9 cellular contexts compared by ENCODE assay signal in genomic region chr13:114161644-114162532, GRCh38. TPM values are rescaled to one million over a fixed set of nuclear protein-coding genes. Genes with fewer than 3 reads are reported as not detected.
DNase-seq lines count a peak whose midpoint lies in the region; ATAC-seq and TF ChIP-seq lines count a peak whose summit lies in the region.
"Had no signal": no experiment of that assay in that cellular context is flagged by ENCODE, and none has a peak within 500 bp of the region (broad histone marks: within the 10 kb centered on the region; RNA-seq: fewer than 3 reads in every experiment).

No MANE protein-coding gene starts in this region.

- no peaks in the 10 kb centered on the region for H3K79me2 ChIP-seq in mammary epithelial cell (ENCODE audit: insufficient read depth, low read length)

- peak overlapping the region; percentile 2 for H2AFZ ChIP-seq in mammary epithelial cell (ENCODE audit: low read depth, low read length)

- H3K4me1 Mint-ChIP-seq in endothelial cell (ENCODE audit: unreplicated experiment): no peaks in the 10 kb centered on the region

- WGBS in mammary epithelial cell (ENCODE audit: low coverage, missing lambda C conversion rate): 39% methylated on average over 20 of the region's 32 CpGs

- no peaks in the 10 kb centered on the region for H4K20me1 ChIP-seq in mammary epithelial cell (ENCODE audit: insufficient read depth, low read length)

- H3K4me3 ChIP-seq in mammary epithelial cell (replicated peaks in 1 of 3; ENCODE audit: insufficient read depth in 1 of 3, low read depth in 2 of 3, low read length in 3 of 3): no peak overlapping the region
- peak overlapping the region; percentile 36 to 68 for H3K4me3 ChIP-seq in mucosa of rectum (ENCODE audit: low read length in 2 of 2)

- no peak overlapping the region for H3K4me3 Mint-ChIP-seq in endothelial cell (ENCODE audit: unreplicated experiment)

- H3K9ac ChIP-seq in mammary epithelial cell (ENCODE audit: insufficient read depth, low read length): no peak overlapping the region
- peak overlapping the region; percentile 26 to 28 for H3K9ac ChIP-seq in mucosa of rectum (ENCODE audit: low read depth in 1 of 2, low read length in 2 of 2)

- no peak overlapping the region for H3K27ac Mint-ChIP-seq in endothelial cell (ENCODE audit: unreplicated experiment)

- POLR2A ChIA-PET in HEK293T (lab: Yijun Ruan, JAX): no interaction called here

- no peaks in the 10 kb centered on the region for H3K4me1 ChIP-seq in mammary epithelial cell (ENCODE audit: insufficient read depth, low read length)
- peaks cover 16 to 19% of the 10 kb centered on the region in 2 donors for H3K4me1 ChIP-seq in mucosa of rectum (ENCODE audit: control insufficient read depth in 2 of 2, insufficient read depth in 2 of 2, low read length in 2 of 2)

- H3K4me2 ChIP-seq in mammary epithelial cell (ENCODE audit: insufficient read depth, low read depth, low read length): peak overlapping the region; percentile 35

- DNase-seq in DMS153 (lab: John Stamatoyannopoulos, UW) (peak; percentile 40), NCI-H69 (lab: John Stamatoyannopoulos, UW) (peak; percentile 62), mammary epithelial cell (no peak), endothelial cell (ENCODE audit: low spot score) (no peak), DMS114 treated with DMSO at 0.1 percent for 48 hours (lab: John Stamatoyannopoulos, UW; ENCODE audit: unreplicated experiment) (no peak), HEK293T (ENCODE audit: extremely low spot score) (no peak)

- intact Hi-C loops in mammary epithelial cell (cut with micrococcal nuclease): no loop called here

- in situ Hi-C loops in mammary epithelial cell (cut with MboI; ENCODE audit: low sequenced_read_pairs in 2 of 2): no loop called here

- no peaks in the 10 kb centered on the region for H3K36me3 Mint-ChIP-seq in endothelial cell (ENCODE audit: low read depth, unreplicated experiment)

- H3K27ac ChIP-seq in mammary epithelial cell (ENCODE audit: insufficient read depth, low read depth, low read length) (no peak overlapping the region), mucosa of rectum (ENCODE audit: low read depth in 2 of 2, low read length in 2 of 2) (peak overlapping the region in 1 of 2 donors; percentile 53)

- no peak for TF ChIP-seq CTCF in mammary epithelial cell (conservative IDR thresholded peaks at IDR 0.05 in 1 of 2, IDR thresholded peaks at IDR 0.05 in 1 of 2; ENCODE audit: extremely low read depth in 1 of 2, insufficient read depth in 1 of 2, low read depth in 1 of 2, low read length in 2 of 2)
- TF ChIP-seq CTCF in endothelial cell (IDR thresholded peaks at IDR 0.05; ENCODE audit: unreplicated experiment): no peak

- H3K27me3 ChIP-seq in mammary epithelial cell (ENCODE audit: insufficient read depth, low read length) (peaks cover 11% of the 10 kb centered on the region), mucosa of rectum (ENCODE audit: control insufficient read depth in 2 of 2, insufficient read depth in 2 of 2, low read length in 2 of 2) (no peaks in the 10 kb centered on the region)

- H3K36me3 ChIP-seq in mammary epithelial cell (ENCODE audit: insufficient read depth, low read length): no peaks in the 10 kb centered on the region
- no peaks in the 10 kb centered on the region for H3K36me3 ChIP-seq in mucosa of rectum (ENCODE audit: control insufficient read depth in 2 of 2, insufficient read depth in 2 of 2, low read length in 2 of 2)

- H3K9me3 ChIP-seq in mammary epithelial cell (replicated peaks; ENCODE audit: insufficient read depth, low read length) (no peaks in the 10 kb centered on the region), mucosa of rectum (ENCODE audit: control insufficient read depth in 2 of 2, low read length in 2 of 2) (no peaks in the 10 kb centered on the region)

- dilution Hi-C loops in mammary epithelial cell (cut with HindIII; ENCODE audit: low sequenced_read_pairs): no loop called here

- CTCF ChIA-PET in mammary epithelial cell (lab: Charles Lee; ENCODE audit: low non-redundant PET): no interaction called here
- CTCF ChIA-PET in HEK293T (lab: Yijun Ruan, JAX): interaction anchor here (0.7 kb wide), 1 partner anchor 44 kb away, joined by 3 read pairs; no protein-coding TSS in a partner anchor

- BruUV-seq in mammary epithelial cell (replicated peaks; lab: Mats Ljungman, UMichigan): no TSS peak

- ATAC-seq in GM18858 (IDR thresholded peaks at IDR 0.05; ENCODE audit: unreplicated experiment): no peak

- H3K27me3 Mint-ChIP-seq in endothelial cell (ENCODE audit: unreplicated experiment): peaks cover 10% of the 10 kb centered on the region

- H3K9me3 Mint-ChIP-seq in endothelial cell (ENCODE audit: unreplicated experiment): no peaks in the 10 kb centered on the region

TF ChIP-seq in HEK293T, 16 proteins besides CTCF, POLR2A, EP300 and RAD21:
- no peak for TF ChIP-seq FOXK2 (IDR thresholded peaks at IDR 0.05)
- TF ChIP-seq, protein P1, sequence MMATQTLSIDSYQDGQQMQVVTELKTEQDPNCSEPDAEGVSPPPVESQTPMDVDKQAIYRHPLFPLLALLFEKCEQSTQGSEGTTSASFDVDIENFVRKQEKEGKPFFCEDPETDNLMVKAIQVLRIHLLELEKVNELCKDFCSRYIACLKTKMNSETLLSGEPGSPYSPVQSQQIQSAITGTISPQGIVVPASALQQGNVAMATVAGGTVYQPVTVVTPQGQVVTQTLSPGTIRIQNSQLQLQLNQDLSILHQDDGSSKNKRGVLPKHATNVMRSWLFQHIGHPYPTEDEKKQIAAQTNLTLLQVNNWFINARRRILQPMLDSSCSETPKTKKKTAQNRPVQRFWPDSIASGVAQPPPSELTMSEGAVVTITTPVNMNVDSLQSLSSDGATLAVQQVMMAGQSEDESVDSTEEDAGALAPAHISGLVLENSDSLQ (IDR thresholded peaks at IDR 0.05): no peak
- no peak for TF ChIP-seq FOXM1 (IDR thresholded peaks at IDR 0.05; ENCODE audit: borderline replicate concordance)
- TF ChIP-seq NFRKB (IDR thresholded peaks at IDR 0.05): no peak
- no peak for TF ChIP-seq ARNT (IDR thresholded peaks at IDR 0.05)
- no peak for TF ChIP-seq CTBP1 (IDR thresholded peaks at IDR 0.05; ENCODE audit: borderline replicate concordance)
- no peak for TF ChIP-seq TARDBP (IDR thresholded peaks at IDR 0.05)
- TF ChIP-seq SP1 (IDR thresholded peaks at IDR 0.05): no peak
- TF ChIP-seq LEF1 (IDR thresholded peaks at IDR 0.05; ENCODE audit: borderline replicate concordance): no peak
- no peak for TF ChIP-seq SUZ12 (IDR thresholded peaks at IDR 0.05)
- TF ChIP-seq ZNF384 (IDR thresholded peaks at IDR 0.05): no peak
- TF ChIP-seq HDGF (IDR thresholded peaks at IDR 0.05; ENCODE audit: borderline replicate concordance): no peak
- no peak for TF ChIP-seq FOXA1 (IDR thresholded peaks at IDR 0.05)
- no peak for TF ChIP-seq ELF4 (IDR thresholded peaks at IDR 0.05)
- TF ChIP-seq L3MBTL2 (conservative IDR thresholded peaks at IDR 0.05): no peak
- no peak for TF ChIP-seq BHLHE40 (IDR thresholded peaks at IDR 0.05; ENCODE audit: borderline replicate concordance)

RNA-seq across cellular contexts. Expression of gene CFAP97D2, which starts 17.2 kb away (rescaled TPM):
- total RNA-seq in mammary epithelial cell (not detected), endothelial cell (ENCODE audit: unreplicated experiment) (not detected)
- not detected for polyA plus RNA-seq in mammary epithelial cell
- polyA minus RNA-seq in mammary epithelial cell: not detected
- total RNA-seq: renal cortical epithelial cell had no signal

RNA-seq across cellular contexts. Expression of gene RASA3, which starts 29.5 kb away (rescaled TPM):
- total RNA-seq in mammary epithelial cell (1 to 10 TPM; 5.2 to 8.4 TPM), endothelial cell (ENCODE audit: unreplicated experiment) (34.0 TPM)
- 4.0 TPM for polyA plus RNA-seq in mammary epithelial cell
- 2.5 TPM for polyA minus RNA-seq in mammary epithelial cell

Comparison
In these comparisons a context has a peak if more than half of its experiments do, and no peak if none do; other contexts are left out.
1. DNase-seq: peak in DMS153 (single experiment) and NCI-H69 (single experiment); none in mammary epithelial cell (single experiment), endothelial cell (single experiment), DMS114 treated with DMSO at 0.1 percent for 48 hours (single experiment) and HEK293T (single experiment).
2. H3K4me3 ChIP-seq: peak in mucosa of rectum (2 of 2); none in mammary epithelial cell (0 of 3).